8 cellular contexts compared by ENCODE assay signal in genomic region chr2:88016948-88017779, GRCh38.
DNase-seq lines count a peak whose midpoint lies in the region; ATAC-seq and TF ChIP-seq lines count a peak whose summit lies in the region.

No MANE protein-coding gene starts in this region.

- DNase-seq in stimulated activated CD4-positive, alpha-beta T cell treated with anti-CD3 and anti-CD28 coated beads, Interleukin-1b, Interleukin-23, amount 100 ng/mL, for 48 hours, result peak; percentile 62
- DNase-seq in stimulated activated CD4-positive, alpha-beta T cell treated with anti-CD3 and anti-CD28 coated beads, Interleukin-12 subunit alpha, Interleukin-12 subunit beta, amount 100 ng/mL, for 4 hours, result no peak
- DNase-seq in NCI-H1105 treated with DMSO at 0.1 percent for 48 hours (lab: John Stamatoyannopoulos, UW), result peak; percentile 68
- no peak for DNase-seq in fibroblast of mammary gland (ENCODE audit: low read depth)
- no peak for DNase-seq in EL

- peak overlapping the region; percentile 22 for H2AFZ ChIP-seq in neuron (ENCODE audit: low read depth, low read length)

- TF ChIP-seq CTCF in VCaP (conservative IDR thresholded peaks at IDR 0.05), result no peak
- TF ChIP-seq CTCF in fibroblast of mammary gland (conservative IDR thresholded peaks at IDR 0.05; ENCODE audit: control insufficient read depth, insufficient read depth, low read depth, low read length), result no peak

- H3K4me3 ChIP-seq in fibroblast of mammary gland (ENCODE audit: control insufficient read depth, low read depth, low read length) (peak overlapping the region; percentile 78), neuron (ENCODE audit: low read length) (peak overlapping the region; percentile 61)

- H3K27ac ChIP-seq in VCaP, result peak overlapping the region; percentile 98

- ATAC-seq in HG02763 (IDR thresholded peaks at IDR 0.05; ENCODE audit: unreplicated experiment), result peak; percentile 62

- no peaks in the 10 kb centered on the region for H3K36me3 ChIP-seq in neuron (ENCODE audit: insufficient read depth, low read length)

- peaks cover 24% of the 10 kb centered on the region for H3K4me1 ChIP-seq in neuron (ENCODE audit: insufficient read depth, low read length)

- H3K27me3 ChIP-seq in neuron (ENCODE audit: insufficient read depth, low read length), result no peaks in the 10 kb centered on the region

- no peaks in the 10 kb centered on the region for H3K9me3 ChIP-seq in neuron (ENCODE audit: low read length)

Comparison
In these comparisons a context has a peak if more than half of its experiments do, and no peak if none do; other contexts are left out.
1. DNase-seq: peak in stimulated activated CD4-positive, alpha-beta T cell treated with anti-CD3 and anti-CD28 coated beads, Interleukin-1b, Interleukin-23, amount 100 ng/mL, for 48 hours (single experiment) and NCI-H1105 treated with DMSO at 0.1 percent for 48 hours (single experiment); none in stimulated activated CD4-positive, alpha-beta T cell treated with anti-CD3 and anti-CD28 coated beads, Interleukin-12 subunit alpha, Interleukin-12 subunit beta, amount 100 ng/mL, for 4 hours (single experiment), fibroblast of mammary gland (single experiment) and EL (single experiment).